8 cellular contexts compared by ENCODE assay signal in the genomic region with DNA sequence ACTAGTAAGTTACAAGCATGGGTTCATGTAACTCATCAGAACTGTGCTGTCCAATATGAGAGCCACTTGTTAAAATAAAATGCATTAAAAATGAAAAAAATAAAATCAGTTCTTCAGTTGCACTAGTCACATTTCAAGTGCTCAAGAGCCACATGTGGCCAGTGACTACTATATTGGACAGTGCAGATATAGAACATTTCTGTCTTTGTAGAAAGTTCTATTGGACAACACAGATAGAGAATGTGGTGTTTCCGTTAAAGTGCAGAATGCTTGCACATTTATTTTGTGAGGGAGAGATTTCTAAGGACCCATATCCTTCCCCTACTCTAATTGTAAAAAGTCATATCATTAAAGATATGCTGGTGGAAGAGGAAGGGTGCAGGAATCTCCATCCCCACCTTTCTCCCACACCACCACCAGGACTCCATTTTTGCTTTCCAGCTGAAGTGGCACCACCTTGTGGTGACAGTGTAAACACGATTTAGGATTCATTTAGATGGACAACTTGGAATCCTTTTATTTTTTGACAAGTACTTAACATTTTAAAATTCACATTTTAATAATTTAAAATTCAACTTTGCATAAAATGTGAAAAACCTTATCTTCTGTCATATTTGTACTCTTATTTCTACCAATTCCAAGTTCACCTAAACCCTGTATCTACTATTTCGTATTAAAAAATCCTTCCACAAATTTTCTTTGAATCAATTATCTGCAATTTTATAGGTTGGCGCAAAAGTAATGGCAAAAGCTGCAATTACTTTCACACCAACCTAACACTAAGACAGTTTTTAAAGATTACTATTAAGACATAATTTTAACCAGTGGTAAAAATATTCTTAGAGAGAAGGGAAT. TPM values are rescaled to one million over a fixed set of nuclear protein-coding genes. Genes with fewer than 3 reads are reported as not detected.
A peak's percentile ranks its signal among the peaks of the same experiment; 100 is the strongest.
DNase-seq lines count a peak whose midpoint lies in the region; ATAC-seq, FAIRE-seq and TF ChIP-seq lines count a peak whose summit lies in the region.

No MANE protein-coding gene starts in this region.

- no peak overlapping the region for H3K9ac ChIP-seq in astrocyte (ENCODE audit: low read length)

- no peak overlapping the region for H2AFZ ChIP-seq in astrocyte (ENCODE audit: low read depth, low read length)

- H3K27ac ChIP-seq in astrocyte (ENCODE audit: low read depth, low read length) (no peak overlapping the region), suprapubic skin (no peak overlapping the region)

- no peaks in the 10 kb centered on the region for H3K79me2 ChIP-seq in astrocyte (ENCODE audit: insufficient read depth, low read length)

- no peak overlapping the region for H3K4me3 Mint-ChIP-seq in astrocyte (ENCODE audit: unreplicated experiment)
- H3K4me3 Mint-ChIP-seq in stimulated activated effector memory CD8-positive, alpha-beta T cell treated with anti-CD3 and anti-CD28 coated beads, Interleukin-12 subunit alpha, Interleukin-12 subunit beta, amount 100 ng/mL, for 72 hours = no peak overlapping the region

- WGBS in suprapubic skin = 78% methylated on average over 4 of the region's 4 CpGs

- H3K9me3 ChIP-seq in astrocyte (ENCODE audit: insufficient read depth, low read depth, low read length) (no peaks in the 10 kb centered on the region), suprapubic skin (no peaks in the 10 kb centered on the region)

- no peak for TF ChIP-seq EP300 in suprapubic skin (IDR thresholded peaks at IDR 0.05)

- no peak overlapping the region for H3K4me2 ChIP-seq in astrocyte (ENCODE audit: low read length)

- TF ChIP-seq CTCF in GM12864 (IDR thresholded peaks at IDR 0.05; ENCODE audit: low read depth, low read length, missing control alignments) (peak; percentile 51), astrocyte (IDR thresholded peaks at IDR 0.05; ENCODE audit: insufficient read depth, low read depth, low read length) (peak; percentile 77), suprapubic skin (IDR thresholded peaks at IDR 0.05) (peak; percentile 65 to 77)

- H4K20me1 ChIP-seq in astrocyte (ENCODE audit: insufficient read depth, low read length) = no peaks in the 10 kb centered on the region

- no peak overlapping the region for H3K27ac Mint-ChIP-seq in astrocyte (ENCODE audit: unreplicated experiment)
- no peak overlapping the region for H3K27ac Mint-ChIP-seq in stimulated activated effector memory CD8-positive, alpha-beta T cell treated with anti-CD3 and anti-CD28 coated beads, Interleukin-12 subunit alpha, Interleukin-12 subunit beta, amount 100 ng/mL, for 72 hours

- no peak for FAIRE-seq in astrocyte (lab: Jason Lieb, UNC)

- H3K36me3 ChIP-seq in astrocyte (ENCODE audit: insufficient read depth, low read length) (no peaks in the 10 kb centered on the region), suprapubic skin (no peaks in the 10 kb centered on the region)

- no peak for ATAC-seq in stimulated activated effector memory CD8-positive, alpha-beta T cell treated with anti-CD3 and anti-CD28 coated beads, Interleukin-12 subunit alpha, Interleukin-12 subunit beta, amount 100 ng/mL, for 72 hours

- DNase-seq in AG20443 (ENCODE audit: low spot score) = peak; percentile 71
- peak; percentile 12 for DNase-seq in GM12864 (ENCODE audit: low read depth)
- peak; percentile 26 for DNase-seq in NCI-H2029 treated with DMSO at 0.1 percent for 48 hours (lab: John Stamatoyannopoulos, UW)
- peak; percentile 12 for DNase-seq in astrocyte (ENCODE audit: low read depth)
- DNase-seq in iPS-NIHi11 (ENCODE audit: low spot score) = peak; percentile 77
- no peak for DNase-seq in suprapubic skin (ENCODE audit: low spot score in 2 of 2)
- DNase-seq in ecto neural progenitor cell (ENCODE audit: low spot score) = no peak
- DNase-seq in stimulated activated effector memory CD8-positive, alpha-beta T cell treated with anti-CD3 and anti-CD28 coated beads, Interleukin-12 subunit alpha, Interleukin-12 subunit beta, amount 100 ng/mL, for 72 hours (ENCODE audit: low spot score in 2 of 2) = no peak

- H3K27me3 ChIP-seq in astrocyte (ENCODE audit: insufficient read depth, low read length) = no peaks in the 10 kb centered on the region
- H3K27me3 ChIP-seq in suprapubic skin = no peaks in the 10 kb centered on the region

- no peaks in the 10 kb centered on the region for H3K4me1 Mint-ChIP-seq in astrocyte (ENCODE audit: low read depth, unreplicated experiment)
- no peaks in the 10 kb centered on the region for H3K4me1 Mint-ChIP-seq in stimulated activated effector memory CD8-positive, alpha-beta T cell treated with anti-CD3 and anti-CD28 coated beads, Interleukin-12 subunit alpha, Interleukin-12 subunit beta, amount 100 ng/mL, for 72 hours

- H3K9me3 Mint-ChIP-seq in astrocyte (ENCODE audit: unreplicated experiment) = no peaks in the 10 kb centered on the region
- no peaks in the 10 kb centered on the region for H3K9me3 Mint-ChIP-seq in stimulated activated effector memory CD8-positive, alpha-beta T cell treated with anti-CD3 and anti-CD28 coated beads, Interleukin-12 subunit alpha, Interleukin-12 subunit beta, amount 100 ng/mL, for 72 hours

- H3K4me1 ChIP-seq in astrocyte (ENCODE audit: insufficient read depth, low read length) (no peaks in the 10 kb centered on the region), suprapubic skin (no peaks in the 10 kb centered on the region)

- no peak for TF ChIP-seq POLR2A in suprapubic skin (IDR thresholded peaks at IDR 0.05)

- H3K27me3 Mint-ChIP-seq in astrocyte (ENCODE audit: low read depth, unreplicated experiment) = peaks cover 5% of the 10 kb centered on the region

- H3K4me3 ChIP-seq in GM12864 (ENCODE audit: low read depth, low read length) = no peak overlapping the region
- H3K4me3 ChIP-seq in astrocyte (ENCODE audit: insufficient read depth, low read depth, low read length) = no peak overlapping the region
- H3K4me3 ChIP-seq in suprapubic skin = no peak overlapping the region

- H3K36me3 Mint-ChIP-seq in astrocyte (ENCODE audit: low read depth, unreplicated experiment) = no peaks in the 10 kb centered on the region
- peaks cover 72% of the 10 kb centered on the region for H3K36me3 Mint-ChIP-seq in stimulated activated effector memory CD8-positive, alpha-beta T cell treated with anti-CD3 and anti-CD28 coated beads, Interleukin-12 subunit alpha, Interleukin-12 subunit beta, amount 100 ng/mL, for 72 hours

RNA-seq across cellular contexts. Expression of a gene that starts 9.4 kb away (rescaled TPM):
- total RNA-seq in astrocyte (0.34 and 0.41 TPM in 2 replicates), suprapubic skin (10 to 100 TPM; 13.9 to 32.3 (median 19.5) TPM)

Comparison
In these comparisons a context has a peak if more than half of its experiments do, and no peak if none do; other contexts are left out.
1. DNase-seq: peak in AG20443 (single experiment), GM12864 (single experiment), NCI-H2029 treated with DMSO at 0.1 percent for 48 hours (single experiment), astrocyte (single experiment) and iPS-NIHi11 (single experiment); none in suprapubic skin (0 of 2), ecto neural progenitor cell (single experiment) and stimulated activated effector memory CD8-positive, alpha-beta T cell treated with anti-CD3 and anti-CD28 coated beads, Interleukin-12 subunit alpha, Interleukin-12 subunit beta, amount 100 ng/mL, for 72 hours (0 of 2).
2. RNA of a gene that starts 9.4 kb away (total RNA-seq): 13.9 to 32.3 TPM in suprapubic skin; 0.34 to 0.41 TPM in astrocyte; every median in the first group is over 10 times any median in the second.
3. Peak in every context shown above with its lines, with median percentiles within 50 percentile points of each other: CTCF ChIP-seq.